In genomic region chr7:77935652-77936348, GRCh38 we compare ENCODE assay signal across 11 cellular contexts.
DNase-seq lines count a peak whose midpoint lies in the region; TF ChIP-seq lines count a peak whose summit lies in the region.
"Had no signal": no experiment of that assay in that cellular context is flagged by ENCODE, and none has a peak within 500 bp of the region (broad histone marks: within the 10 kb centered on the region; RNA-seq: fewer than 3 reads in every experiment).

No MANE protein-coding gene starts in this region.

- no peak overlapping the region for H3K27ac Mint-ChIP-seq in Calu3 (ENCODE audit: unreplicated experiment)

- CTCF ChIA-PET in A673 (lab: Charles Lee), result no interaction called here
- CTCF ChIA-PET in OCI-LY7 (lab: Charles Lee; ENCODE audit: unreplicated experiment), result no interaction called here
- CTCF ChIA-PET in Calu3 (lab: Charles Lee), result no interaction called here

- intact Hi-C loops in A673 (cut with micrococcal nuclease; ENCODE audit: unreplicated experiment) (loop anchor here (10.0 kb wide), 1 partner anchor 141 kb away; the partner anchor contains the start of genes PHTF2 and TMEM60), OCI-LY7 (cut with micrococcal nuclease; ENCODE audit: unreplicated experiment) (loop anchor here (2.0 kb wide), 3 partner anchors 29 to 175 kb away; partner anchors contain the start of genes PHTF2 and TMEM60), esophagus muscularis mucosa (cut with DNase I) (no loop called here), Calu3 (cut with micrococcal nuclease; ENCODE audit: unreplicated experiment) (loop anchor here (5.0 kb wide), 1 partner anchor 278 kb away; no protein-coding TSS in a partner anchor)

- H3K4me1 Mint-ChIP-seq in Calu3 (ENCODE audit: low read depth, unreplicated experiment), result peaks cover 19% of the 10 kb centered on the region

- H3K27me3 ChIP-seq in A673 (replicated peaks; ENCODE audit: insufficient read depth, low read depth, low read length, poor library complexity) (no peaks in the 10 kb centered on the region), esophagus muscularis mucosa (no peaks in the 10 kb centered on the region)

- no peaks in the 10 kb centered on the region for H3K27me3 Mint-ChIP-seq in Calu3 (ENCODE audit: unreplicated experiment)

- H3K36me3 ChIP-seq in A673 (ENCODE audit: insufficient read depth, low read length, poor library complexity, severe bottlenecking) (no peaks in the 10 kb centered on the region), OCI-LY7 (ENCODE audit: insufficient read depth, low read length) (peaks cover 24% of the 10 kb centered on the region; the same call in 1 of the 2 replicates), esophagus muscularis mucosa (no peaks in the 10 kb centered on the region)

- DNase-seq in A673 (ENCODE audit: low spot score), result peak; percentile 23
- peak; percentile 45 for DNase-seq in ELR (ENCODE audit: low read depth)
- DNase-seq in OCI-LY7 (ENCODE audit: low spot score), result peak; percentile 30
- no peak for DNase-seq in esophagus muscularis mucosa (ENCODE audit: extremely low spot score)
- no peak for DNase-seq in pons (ENCODE audit: low spot score)
- DNase-seq in caudate nucleus (lab: John Stamatoyannopoulos, UW), result no peak
- DNase-seq in Calu3, result no peak
- DNase-seq in NCI-H748 treated with DMSO at 0.1 percent for 48 hours (lab: John Stamatoyannopoulos, UW), result no peak
- DNase-seq: activated T-cell treated with anti-CD3 and anti-CD28 coated beads, Interleukin-2, amount 50 U/mL, for 48 hours; occipital lobe; RPMI8226 had no signal

- H3K27ac ChIP-seq in A673 (ENCODE audit: low read depth, low read length, poor library complexity, severe bottlenecking) (no peak overlapping the region), OCI-LY7 (ENCODE audit: low read depth, low read length, poor library complexity, severe bottlenecking) (peak overlapping the region; percentile 40), esophagus muscularis mucosa (replicated peaks in 1 of 4) (no peak overlapping the region), caudate nucleus (ENCODE audit: low read depth, low read length) (no peak overlapping the region)

- no peaks in the 10 kb centered on the region; the same call in 1 of the 2 replicates for H3K79me2 ChIP-seq in OCI-LY7 (ENCODE audit: insufficient read depth, low read depth, low read length)

- no peak for TF ChIP-seq POLR2A in esophagus muscularis mucosa (IDR thresholded peaks at IDR 0.05; ENCODE audit: low read depth)

- H3K4me2 ChIP-seq in OCI-LY7 (ENCODE audit: low read length), result peak overlapping the region; percentile 37

- no peaks in the 10 kb centered on the region for H3K4me1 ChIP-seq in A673 (ENCODE audit: insufficient read depth, low read length, poor library complexity, severe bottlenecking)
- peaks cover 50% of the 10 kb centered on the region for H3K4me1 ChIP-seq in OCI-LY7 (ENCODE audit: insufficient read depth, low read length, poor library complexity, severe bottlenecking)
- H3K4me1 ChIP-seq in esophagus muscularis mucosa, result no peaks in the 10 kb centered on the region

- TF ChIP-seq CTCF in A673 (conservative IDR thresholded peaks at IDR 0.05; ENCODE audit: low read depth, low read length) (peak; percentile 55; the same call in 1 of the 2 replicates), OCI-LY7 (conservative IDR thresholded peaks at IDR 0.05; ENCODE audit: low read length) (peak; percentile 84), esophagus muscularis mucosa (IDR thresholded peaks at IDR 0.05) (peak in 2 of 3 experiments; percentile 28 to 32), Calu3 (IDR thresholded peaks at IDR 0.05; ENCODE audit: unreplicated experiment) (no peak)

- POLR2A ChIA-PET in A673 (lab: Charles Lee; ENCODE audit: low non-redundant PET), result no interaction called here
- POLR2A ChIA-PET in OCI-LY7 (lab: Charles Lee), result interaction anchor here (0.7 to 1.0 kb wide), 4 partner anchors 112 to 329 kb away, joined by 3 to 7 read pairs (median 3); no protein-coding TSS in a partner anchor

- H2AFZ ChIP-seq in OCI-LY7 (ENCODE audit: low read length), result no peak overlapping the region

- TF ChIP-seq EP300 in esophagus muscularis mucosa (IDR thresholded peaks at IDR 0.05), result no peak

- BruUV-seq in A673 (replicated peaks; lab: Mats Ljungman, UMichigan), result no TSS peak
- no TSS peak for BruUV-seq in OCI-LY7 (replicated peaks; lab: Mats Ljungman, UMichigan)
- BruUV-seq in Calu3 (replicated peaks; lab: Mats Ljungman, UMichigan), result no TSS peak

- H3K4me3 Mint-ChIP-seq in Calu3 (ENCODE audit: low read depth, unreplicated experiment), result no peak overlapping the region

- no peaks in the 10 kb centered on the region for H3K9me3 ChIP-seq in A673 (ENCODE audit: low read depth, low read length, poor library complexity, severe bottlenecking)
- H3K9me3 ChIP-seq in OCI-LY7 (ENCODE audit: low read length), result no peaks in the 10 kb centered on the region
- H3K9me3 ChIP-seq in esophagus muscularis mucosa, result no peaks in the 10 kb centered on the region

- no peaks in the 10 kb centered on the region for H4K20me1 ChIP-seq in OCI-LY7 (ENCODE audit: insufficient read depth, low read length)

- H3K36me3 Mint-ChIP-seq in Calu3 (ENCODE audit: insufficient read depth, unreplicated experiment), result no peaks in the 10 kb centered on the region

- H3K9me2 ChIP-seq in OCI-LY7 (ENCODE audit: insufficient read depth, low read length), result no peaks in the 10 kb centered on the region

- H3K9me3 Mint-ChIP-seq in Calu3 (ENCODE audit: low read depth, unreplicated experiment), result no peaks in the 10 kb centered on the region

- H3K4me3 ChIP-seq in A673 (ENCODE audit: low read depth, low read length, poor library complexity, severe bottlenecking) (no peak overlapping the region), OCI-LY7 (ENCODE audit: low read depth, low read length, poor library complexity, severe bottlenecking) (no peak overlapping the region), esophagus muscularis mucosa (no peak overlapping the region)

- WGBS in esophagus muscularis mucosa, result 78% methylated on average over 1 of the region's 1 CpG

Comparison
In these comparisons a context has a peak if more than half of its experiments do, and no peak if none do; other contexts are left out.
1. DNase-seq: peak in A673 (single experiment), ELR (single experiment) and OCI-LY7 (single experiment); none in esophagus muscularis mucosa (single experiment), pons (single experiment), caudate nucleus (0 of 61), Calu3 (single experiment) and NCI-H748 treated with DMSO at 0.1 percent for 48 hours (single experiment).